33 cellular contexts compared by ENCODE assay signal in the genomic region with DNA sequence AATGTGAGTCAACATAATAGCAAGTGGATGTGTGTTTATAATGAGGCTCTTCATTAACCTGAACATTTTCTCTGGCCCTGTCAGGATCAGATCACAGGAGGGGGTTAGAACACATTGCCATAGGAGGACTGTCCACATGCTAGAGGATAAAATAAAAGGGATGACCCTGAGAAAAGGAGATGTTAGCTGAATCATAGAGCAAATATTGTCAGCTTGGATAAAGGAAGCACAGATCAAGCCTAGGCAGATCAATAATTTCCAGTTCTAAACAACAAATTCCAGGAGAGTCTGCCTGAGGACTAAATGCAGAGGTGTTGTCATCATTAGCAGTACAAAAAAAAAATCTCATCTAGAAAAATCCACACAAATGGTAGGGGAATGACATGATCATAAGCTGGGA.
"Had no signal": no experiment of that assay in that cellular context is flagged by ENCODE, and none has a peak within 500 bp of the region (broad histone marks: within the 10 kb centered on the region; RNA-seq: fewer than 3 reads in every experiment).

No MANE protein-coding gene starts in this region.

- FAIRE-seq: endometrium, endothelial cell of umbilical vein had no signal

- ATAC-seq: activated CD4-positive, CD25-positive, alpha-beta regulatory T cell treated with anti-CD3 and anti-CD28 coated beads, Interleukin-2, amount 50 U/mL, for 24 hours; activated CD8-positive, alpha-beta T cell treated with anti-CD3 and anti-CD28 coated beads for 36 hours; activated naive CD8-positive, alpha-beta T cell treated with anti-CD3 and anti-CD28 coated beads, Interleukin-2, amount 50 U/mL, for 24 hours; activated T-cell treated with anti-CD3 and anti-CD28 coated beads, Interleukin-2, amount 50 U/mL, for 4 hours; body of pancreas; gastroesophageal sphincter; heart right ventricle had no signal

- H3K9me3 Mint-ChIP-seq: activated naive CD4-positive, alpha-beta T cell treated with anti-CD3 and anti-CD28 coated beads, Interleukin-2, amount 50 U/mL, for 24 hours had no signal

- DNase-seq: activated B cell treated with CpG ODN at 0.5 μM for 24 hours; activated CD4-positive, alpha-beta T cell treated with anti-CD3 and anti-CD28 coated beads for 48 hours; activated CD4-positive, alpha-beta T cell treated with anti-CD3 and anti-CD28 coated beads, Interleukin-2, amount 50 U/mL, for 4 hours; activated CD8-positive, alpha-beta memory T cell treated with anti-CD3 and anti-CD28 coated beads for 24 hours; activated CD8-positive, alpha-beta T cell treated with anti-CD3 and anti-CD28 coated beads for 36 hours; activated effector memory CD4-positive, alpha-beta T cell treated with anti-CD3 and anti-CD28 coated beads, Interleukin-2, amount 50 U/mL, for 16 hours; activated naive CD4-positive, alpha-beta T cell treated with anti-CD3 and anti-CD28 coated beads for 36 hours; activated naive CD8-positive, alpha-beta T cell treated with anti-CD3 and anti-CD28 coated beads for 36 hours; activated naive CD8-positive, alpha-beta T cell treated with anti-CD3 and anti-CD28 coated beads, Interleukin-2, amount 50 U/mL, for 24 hours; activated T-cell treated with anti-CD3 and anti-CD28 coated beads, Interleukin-2, amount 50 U/mL, for 4 hours; adrenal gland; amygdala; aorta; body of pancreas; central memory CD4-positive, alpha-beta T cell; cerebellar nuclear complex; colonic mucosa; effector CD8-positive, alpha-beta T cell; esophagus squamous epithelium; foreskin melanocyte; heart right ventricle; T1000; WERI-Rb-1 had no signal

- H2AFZ ChIP-seq: hepatocyte had no signal

- H3K4me1 ChIP-seq: body of pancreas, colonic mucosa, esophagus squamous epithelium, gastroesophageal sphincter, heart right ventricle had no signal

- H3K4me3 Mint-ChIP-seq: activated B cell treated with CpG ODN at 0.5 μM for 24 hours; activated CD8-positive, alpha-beta T cell treated with anti-CD3 and anti-CD28 coated beads for 36 hours; activated naive CD4-positive, alpha-beta T cell treated with anti-CD3 and anti-CD28 coated beads for 36 hours; activated naive CD4-positive, alpha-beta T cell treated with anti-CD3 and anti-CD28 coated beads, Interleukin-2, amount 50 U/mL, for 24 hours; activated naive CD8-positive, alpha-beta T cell treated with anti-CD3 and anti-CD28 coated beads for 36 hours; activated naive CD8-positive, alpha-beta T cell treated with anti-CD3 and anti-CD28 coated beads, Interleukin-2, amount 50 U/mL, for 24 hours; activated T-cell treated with anti-CD3 and anti-CD28 coated beads, Interleukin-2, amount 50 U/mL, for 4 hours; T-helper 1 cell treated with Interleukin-12 subunit alpha and Interleukin-12 subunit beta and Interleukin-4 antibody, amounts not matched to agents 30 μg/mL and 1 μg/mL, for 36 hours had no signal

- H3K27me3 ChIP-seq: adrenal gland, body of pancreas, cardiac muscle cell, colonic mucosa, esophagus squamous epithelium, gastroesophageal sphincter, heart right ventricle, hepatocyte had no signal

- H3K4me2 ChIP-seq: hepatocyte had no signal

- H3K27ac ChIP-seq: adrenal gland, body of pancreas, cardiac muscle cell, colonic mucosa, epithelial cell of prostate, esophagus squamous epithelium, gastroesophageal sphincter, heart right ventricle, hepatocyte, WERI-Rb-1 had no signal

- H3K79me2 ChIP-seq: hepatocyte had no signal

- H3K4me1 Mint-ChIP-seq: activated B cell treated with CpG ODN at 0.5 μM for 24 hours; activated naive CD4-positive, alpha-beta T cell treated with anti-CD3 and anti-CD28 coated beads, Interleukin-2, amount 50 U/mL, for 24 hours; activated naive CD8-positive, alpha-beta T cell treated with anti-CD3 and anti-CD28 coated beads for 36 hours; activated naive CD8-positive, alpha-beta T cell treated with anti-CD3 and anti-CD28 coated beads, Interleukin-2, amount 50 U/mL, for 24 hours had no signal

- H3K36me3 Mint-ChIP-seq: activated naive CD4-positive, alpha-beta T cell treated with anti-CD3 and anti-CD28 coated beads, Interleukin-2, amount 50 U/mL, for 24 hours; activated naive CD8-positive, alpha-beta T cell treated with anti-CD3 and anti-CD28 coated beads for 36 hours had no signal

- H3K27ac Mint-ChIP-seq: activated B cell treated with CpG ODN at 0.5 μM for 24 hours; activated CD8-positive, alpha-beta T cell treated with anti-CD3 and anti-CD28 coated beads for 36 hours; activated naive CD4-positive, alpha-beta T cell treated with anti-CD3 and anti-CD28 coated beads for 36 hours; activated naive CD4-positive, alpha-beta T cell treated with anti-CD3 and anti-CD28 coated beads, Interleukin-2, amount 50 U/mL, for 24 hours; activated naive CD8-positive, alpha-beta T cell treated with anti-CD3 and anti-CD28 coated beads for 36 hours; activated naive CD8-positive, alpha-beta T cell treated with anti-CD3 and anti-CD28 coated beads, Interleukin-2, amount 50 U/mL, for 24 hours; activated T-helper 2 cell treated with anti-CD3 and anti-CD28 coated beads, Interferon-gamma antibody, Interleukin-2, Interleukin-4, amounts not matched to agents 10 μg/mL and 5 μg/mL and 100 μg/mL, durations not matched to agents 14 hours and 24 hours and 36 hours; T-helper 1 cell treated with Interleukin-12 subunit alpha and Interleukin-12 subunit beta and Interleukin-4 antibody, amounts not matched to agents 30 μg/mL and 1 μg/mL, for 36 hours had no signal

- H3K36me3 ChIP-seq: adrenal gland, cardiac muscle cell, colonic mucosa, esophagus squamous epithelium, gastroesophageal sphincter, heart right ventricle, WERI-Rb-1 had no signal

- H3K4me3 ChIP-seq: adrenal gland, body of pancreas, cardiac muscle cell, colonic mucosa, esophagus squamous epithelium, gastroesophageal sphincter, heart right ventricle, hepatocyte had no signal

- H3K27me3 Mint-ChIP-seq: activated B cell treated with CpG ODN at 0.5 μM for 24 hours; activated CD8-positive, alpha-beta T cell treated with anti-CD3 and anti-CD28 coated beads for 36 hours; activated naive CD4-positive, alpha-beta T cell treated with anti-CD3 and anti-CD28 coated beads, Interleukin-2, amount 50 U/mL, for 24 hours; activated naive CD8-positive, alpha-beta T cell treated with anti-CD3 and anti-CD28 coated beads for 36 hours; activated naive CD8-positive, alpha-beta T cell treated with anti-CD3 and anti-CD28 coated beads, Interleukin-2, amount 50 U/mL, for 24 hours had no signal

- H3K9me3 ChIP-seq: adrenal gland, body of pancreas, colonic mucosa, gastroesophageal sphincter had no signal
